8 cellular contexts compared by ENCODE assay signal in the genomic region with DNA sequence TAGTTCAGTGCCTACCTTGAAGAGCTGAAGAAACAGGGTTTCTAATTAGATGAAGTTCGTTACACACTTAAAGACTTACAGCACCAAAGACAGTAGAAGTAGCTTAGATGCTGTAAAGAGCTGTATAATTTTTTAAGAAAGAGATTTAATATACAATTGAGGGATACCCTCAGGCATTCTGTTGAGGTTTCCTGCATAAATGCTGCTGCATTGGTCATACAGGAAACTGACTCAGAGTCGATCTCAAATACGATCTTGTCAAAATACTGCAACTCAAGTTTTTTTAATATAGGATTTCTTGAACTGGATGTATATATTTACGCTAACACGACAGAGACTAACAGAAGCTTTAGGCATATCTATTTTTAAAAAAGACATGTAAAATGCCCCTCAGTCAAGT. TPM values are rescaled to one million over a fixed set of nuclear protein-coding genes. Genes with fewer than 3 reads are reported as not detected.
A peak's percentile ranks its signal among the peaks of the same experiment; 100 is the strongest.
DNase-seq lines count a peak whose midpoint lies in the region; ATAC-seq and TF ChIP-seq lines count a peak whose summit lies in the region.

No MANE protein-coding gene starts in this region.

- H3K27ac ChIP-seq in left ventricle myocardium inferior (replicated peaks) (peak overlapping the region; percentile 96), urinary bladder (ENCODE audit: low read depth) (peak overlapping the region; percentile 16)

- ATAC-seq in left ventricle myocardium superior (no peak), GM19463 (IDR thresholded peaks at IDR 0.05; ENCODE audit: unreplicated experiment) (no peak)

- DNase-seq in left ventricle myocardium inferior (no peak), left ventricle myocardium superior (no peak), glutamatergic neuron (no peak), NCI-H1930 (lab: John Stamatoyannopoulos, UW) (no peak)
- no peak for DNase-seq in stimulated activated CD4-positive, alpha-beta T cell treated with anti-CD3 and anti-CD28 coated beads, Interleukin-4, amount 100 ng/mL, for 1 hour

- H3K9me3 ChIP-seq in left ventricle myocardium inferior (replicated peaks): no peaks in the 10 kb centered on the region

- no peaks in the 10 kb centered on the region for H3K27me3 ChIP-seq in left ventricle myocardium inferior (ENCODE audit: low read depth)

- 34% methylated on average over 5 of the region's 5 CpGs for WGBS in urinary bladder

- H3K4me3 ChIP-seq in left ventricle myocardium inferior: no peak overlapping the region
- no peak overlapping the region for H3K4me3 ChIP-seq in urinary bladder (ENCODE audit: low read depth, low read length)

- H3K27me3 Mint-ChIP-seq in T-helper 1 cell treated with Interleukin-12 subunit alpha and Interleukin-12 subunit beta and Interleukin-4 antibody, amounts not matched to agents 30 μg/mL and 1 μg/mL, for 36 hours (ENCODE audit: low read depth): no peaks in the 10 kb centered on the region
- peaks cover 9% of the 10 kb centered on the region for H3K27me3 Mint-ChIP-seq in glutamatergic neuron (ENCODE audit: unreplicated experiment)

- H3K4me1 ChIP-seq in left ventricle myocardium inferior (peaks cover 61% of the 10 kb centered on the region), urinary bladder (ENCODE audit: insufficient read depth) (no peaks in the 10 kb centered on the region)

- H3K27ac Mint-ChIP-seq in T-helper 1 cell treated with Interleukin-12 subunit alpha and Interleukin-12 subunit beta and Interleukin-4 antibody, amounts not matched to agents 30 μg/mL and 1 μg/mL, for 36 hours: peak overlapping the region; percentile 99
- no peak overlapping the region for H3K27ac Mint-ChIP-seq in glutamatergic neuron (ENCODE audit: unreplicated experiment)

- TF ChIP-seq CTCF in left ventricle myocardium inferior (IDR thresholded peaks at IDR 0.05; ENCODE audit: borderline replicate concordance) (no peak), glutamatergic neuron (IDR thresholded peaks at IDR 0.05; ENCODE audit: partially characterized antibody, unreplicated experiment) (no peak)

- no peaks in the 10 kb centered on the region for H3K9me3 Mint-ChIP-seq in T-helper 1 cell treated with Interleukin-12 subunit alpha and Interleukin-12 subunit beta and Interleukin-4 antibody, amounts not matched to agents 30 μg/mL and 1 μg/mL, for 36 hours
- peaks cover 12% of the 10 kb centered on the region for H3K9me3 Mint-ChIP-seq in glutamatergic neuron (ENCODE audit: unreplicated experiment)

- H3K4me1 Mint-ChIP-seq in T-helper 1 cell treated with Interleukin-12 subunit alpha and Interleukin-12 subunit beta and Interleukin-4 antibody, amounts not matched to agents 30 μg/mL and 1 μg/mL, for 36 hours (ENCODE audit: low read depth): peaks cover 35% of the 10 kb centered on the region
- peaks cover 38% of the 10 kb centered on the region for H3K4me1 Mint-ChIP-seq in glutamatergic neuron (ENCODE audit: low read depth, unreplicated experiment)

- H3K36me3 Mint-ChIP-seq in T-helper 1 cell treated with Interleukin-12 subunit alpha and Interleukin-12 subunit beta and Interleukin-4 antibody, amounts not matched to agents 30 μg/mL and 1 μg/mL, for 36 hours (ENCODE audit: low read depth): peaks cover 10% of the 10 kb centered on the region
- no peaks in the 10 kb centered on the region for H3K36me3 Mint-ChIP-seq in glutamatergic neuron (ENCODE audit: unreplicated experiment)

- intact Hi-C loops in left ventricle myocardium inferior (cut with micrococcal nuclease) (loop anchor here (5.0 kb wide), 2 partner anchors 138 to 348 kb away; no protein-coding TSS in a partner anchor), left ventricle myocardium superior (cut with micrococcal nuclease) (loop anchor here (5.0 kb wide), 2 partner anchors 148 to 348 kb away; no protein-coding TSS in a partner anchor)

- peak overlapping the region; percentile 99 for H3K4me3 Mint-ChIP-seq in T-helper 1 cell treated with Interleukin-12 subunit alpha and Interleukin-12 subunit beta and Interleukin-4 antibody, amounts not matched to agents 30 μg/mL and 1 μg/mL, for 36 hours
- H3K4me3 Mint-ChIP-seq in glutamatergic neuron (ENCODE audit: unreplicated experiment): peak overlapping the region; percentile 92

- no peaks in the 10 kb centered on the region for H3K36me3 ChIP-seq in left ventricle myocardium inferior
- H3K36me3 ChIP-seq in urinary bladder (ENCODE audit: insufficient read depth): no peaks in the 10 kb centered on the region

RNA-seq across cellular contexts. Expression of a gene that starts 2.5 kb away (rescaled TPM):
- 13.7 TPM for total RNA-seq in left ventricle myocardium inferior
- 12.9 TPM for total RNA-seq in left ventricle myocardium superior
- 1.1 TPM for total RNA-seq in glutamatergic neuron (ENCODE audit: unreplicated experiment)
- total RNA-seq in urinary bladder: 52.5 TPM
- polyA plus RNA-seq in urinary bladder: 23.5 TPM
